ENCODE assay signal across 8 cellular contexts in the genomic region with DNA sequence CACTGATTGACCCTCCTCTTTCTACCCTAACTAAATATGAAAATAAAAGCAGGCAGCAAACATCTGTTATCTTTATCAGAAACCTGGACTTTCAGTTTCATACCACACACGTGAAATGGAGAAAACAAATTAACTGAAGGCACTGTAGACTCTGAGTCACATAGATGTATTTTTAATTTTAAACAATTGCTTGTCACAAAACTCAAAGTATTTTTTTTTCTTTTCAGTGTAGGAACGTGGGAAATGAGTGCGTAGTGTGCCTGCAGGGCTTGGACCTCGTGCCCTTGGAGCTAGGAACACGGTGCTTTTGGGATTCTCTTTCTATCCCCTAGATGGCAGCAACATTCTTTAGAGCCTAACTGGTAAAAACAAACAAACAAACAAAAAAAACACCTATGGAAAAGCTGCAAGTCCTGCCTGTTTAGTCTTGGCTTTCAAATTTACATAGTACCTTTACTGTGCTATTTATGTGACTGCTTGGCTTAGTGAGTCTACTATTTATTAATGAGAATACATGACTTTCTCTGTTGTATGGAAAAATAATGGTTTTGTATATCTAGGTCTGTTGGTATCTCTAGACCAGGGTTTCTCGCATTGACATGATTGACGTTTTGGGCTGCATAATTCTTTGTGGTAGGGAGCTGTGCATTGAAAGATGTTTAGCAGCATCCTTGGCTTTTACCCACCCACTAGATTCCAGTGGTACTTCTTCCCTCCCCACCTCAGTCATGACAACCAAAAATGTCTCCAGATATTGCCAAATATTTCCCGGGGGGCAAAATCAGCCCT. TPM values are rescaled to one million over a fixed set of nuclear protein-coding genes. Genes with fewer than 3 reads are reported as not detected.
A peak's percentile ranks its signal among the peaks of the same experiment; 100 is the strongest.
DNase-seq lines count a peak whose midpoint lies in the region; ATAC-seq, FAIRE-seq and TF ChIP-seq lines count a peak whose summit lies in the region.

No MANE protein-coding gene starts in this region.

- H3K4me3 ChIP-seq in GM12864 (ENCODE audit: low read depth, low read length) = peak overlapping the region; percentile 34
- no peak overlapping the region for H3K4me3 ChIP-seq in HCT116 (replicated peaks in 1 of 2; ENCODE audit: low read depth in 1 of 2, low read length in 2 of 2)
- H3K4me3 ChIP-seq in parathyroid adenoma (ENCODE audit: low read depth, low read length) = peak overlapping the region; percentile 11

- no peak overlapping the region for H3K27ac Mint-ChIP-seq in WTC11

- TF ChIP-seq POLR2A in HCT116 (IDR thresholded peaks at IDR 0.05; ENCODE audit: borderline replicate concordance, extremely low read depth, insufficient read depth, insufficient read length) = no peak

- H3K9me3 Mint-ChIP-seq in WTC11 = peaks cover 4% of the 10 kb centered on the region

- FAIRE-seq in frontal cortex (lab: Jason Lieb, UNC) = no peak

- peak overlapping the region; percentile 67 for H2AFZ ChIP-seq in HCT116 (ENCODE audit: low read depth, low read length, poor library complexity, severe bottlenecking)
- H2AFZ ChIP-seq in parathyroid adenoma = peak overlapping the region; percentile 31

- intact Hi-C loops in HCT116 (cut with micrococcal nuclease) = loop anchor here (1.0 to 5.0 kb wide), 4 partner anchors 268 to 961 kb away; a partner anchor contains a TSS

- no peak overlapping the region for H3K27ac ChIP-seq in HCT116 (ENCODE audit: low read depth, low read length)
- H3K27ac ChIP-seq in parathyroid adenoma = no peak overlapping the region

- H3K4me1 ChIP-seq in HCT116 (ENCODE audit: control insufficient read depth in 1 of 2, insufficient read depth in 2 of 2, low read length in 2 of 2) (peaks cover 22 to 43% of the 10 kb centered on the region in 2 experiments), parathyroid adenoma (no peaks in the 10 kb centered on the region)

- H4K20me1 ChIP-seq in HCT116 (ENCODE audit: insufficient read depth) = no peaks in the 10 kb centered on the region

- RAD21 ChIA-PET in HCT116 (lab: Charles Lee; ENCODE audit: low non-redundant PET in 1 of 2, low total read pairs in 2 of 2, uncharacterized antibody in 2 of 2, unreplicated experiment in 2 of 2) = interaction anchor here (0.7 to 2.5 kb wide), 9 partner anchors 201 to 1351 kb away, joined by 3 to 9 read pairs (median 3); a partner anchor contains a TSS

- H3K27me3 ChIP-seq in HCT116 (ENCODE audit: insufficient read depth, low read length) (no peaks in the 10 kb centered on the region), parathyroid adenoma (ENCODE audit: control insufficient read depth, insufficient read depth, low read length) (no peaks in the 10 kb centered on the region)

- H3K36me3 ChIP-seq in HCT116 (ENCODE audit: control insufficient read depth in 1 of 2, insufficient read depth in 2 of 2, low read length in 2 of 2) (no peaks in the 10 kb centered on the region), parathyroid adenoma (ENCODE audit: control insufficient read depth, insufficient read depth, low read length) (no peaks in the 10 kb centered on the region)

- ATAC-seq in HCT116 (peak; percentile 33), WTC11 (peak; percentile 89)

- POLR2A ChIA-PET in HCT116 (lab: Charles Lee) (interaction anchor here (0.9 to 1.7 kb wide), 5 partner anchors 151 to 961 kb away, joined by 3 to 5 read pairs (median 3); a partner anchor contains a TSS), WTC11 (lab: Charles Lee) (no interaction called here)

- BruUV-seq in HCT116 (replicated peaks; lab: Mats Ljungman, UMichigan) = no TSS peak

- peaks cover 17% of the 10 kb centered on the region for H3K4me1 Mint-ChIP-seq in WTC11

- no peaks in the 10 kb centered on the region for H3K36me3 Mint-ChIP-seq in WTC11

- H3K27me3 Mint-ChIP-seq in WTC11 (ENCODE audit: low read depth) = peaks cover 3% of the 10 kb centered on the region; the same call in 1 of the 2 replicates

- H3K9me3 ChIP-seq in HCT116 (ENCODE audit: control insufficient read depth in 1 of 2, insufficient read depth in 1 of 2, low read depth in 1 of 2, low read length in 2 of 2) (no peaks in the 10 kb centered on the region), parathyroid adenoma (ENCODE audit: control insufficient read depth, low read length) (no peaks in the 10 kb centered on the region)

- H3K9me2 ChIP-seq in HCT116 (ENCODE audit: insufficient read depth) = no peaks in the 10 kb centered on the region

- H3K79me2 ChIP-seq in HCT116 (ENCODE audit: insufficient read depth, low read length) = no peaks in the 10 kb centered on the region
- H3K79me2 ChIP-seq in parathyroid adenoma = no peaks in the 10 kb centered on the region

- H3K4me2 ChIP-seq in HCT116 (ENCODE audit: low read length) = peak overlapping the region; percentile 34
- H3K4me2 ChIP-seq in parathyroid adenoma (ENCODE audit: low read length) = peak overlapping the region; percentile 54

- TF ChIP-seq CTCF in GM12864 (IDR thresholded peaks at IDR 0.05; ENCODE audit: low read depth, low read length, missing control alignments) = peak; percentile 74
- TF ChIP-seq CTCF in HCT116 (IDR thresholded peaks at IDR 0.05 in 2 of 3, conservative IDR thresholded peaks at IDR 0.05 in 1 of 3; ENCODE audit: borderline replicate concordance in 1 of 3, insufficient read depth in 1 of 3, low read depth in 2 of 3, low read length in 2 of 3) = peak; percentile 61 to 85 (median 63); a peak in 5 of 6 replicates
- peak; percentile 33; the same call in 1 of the 2 replicates for TF ChIP-seq CTCF in WTC11 (IDR thresholded peaks at IDR 0.05)
- peak; percentile 33 for TF ChIP-seq CTCF in parathyroid adenoma (IDR thresholded peaks at IDR 0.05)

- CTCF ChIA-PET in HCT116 (lab: Charles Lee) (interaction anchor here (0.6 to 3.2 kb wide), 18 partner anchors 11 to 962 kb away, joined by 3 to 50 read pairs (median 4); a partner anchor contains a TSS), WTC11 (lab: Charles Lee) (interaction anchor here (0.5 to 3.1 kb wide), 24 partner anchors 8 to 1351 kb away, joined by 3 to 37 read pairs (median 4); a partner anchor contains a TSS)

- peak; percentile 93 for TF ChIP-seq RAD21 in HCT116 (IDR thresholded peaks at IDR 0.05; ENCODE audit: low read depth)

- no peak overlapping the region for H3K4me3 Mint-ChIP-seq in WTC11

- DNase-seq in Ammon's horn (ENCODE audit: low spot score) (peak; percentile 82), GM12864 (ENCODE audit: low read depth) (peak; percentile 10), HCT116 (ENCODE audit: low read depth, low spot score) (peak; percentile 62), LoVo (ENCODE audit: low spot score) (peak; percentile 77), WTC11 (ENCODE audit: low spot score) (peak; percentile 29), frontal cortex (ENCODE audit: low spot score in 2 of 2) (peak; percentile 6 to 24), GOT3 (lab: John Stamatoyannopoulos, UW) (no peak)

- H3K9ac ChIP-seq in HCT116 (ENCODE audit: low read length) (no peak overlapping the region; the same call in 1 of the 2 replicates), parathyroid adenoma (no peak overlapping the region)

TF ChIP-seq in HCT116, 20 proteins besides CTCF, POLR2A, EP300 and RAD21:
- TF ChIP-seq CBX3 (IDR thresholded peaks at IDR 0.05; ENCODE audit: low read depth) (peak; percentile 69; the same call in 1 of the 2 replicates), SP1 (IDR thresholded peaks at IDR 0.05; ENCODE audit: low read depth) (no peak; the same call in 1 of the 2 replicates)
- TF ChIP-seq, protein P1, sequence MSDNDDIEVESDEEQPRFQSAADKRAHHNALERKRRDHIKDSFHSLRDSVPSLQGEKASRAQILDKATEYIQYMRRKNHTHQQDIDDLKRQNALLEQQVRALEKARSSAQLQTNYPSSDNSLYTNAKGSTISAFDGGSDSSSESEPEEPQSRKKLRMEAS (IDR thresholded peaks at IDR 0.05) = peak; percentile 94
TF ChIP-seq in HCT116: peak in this region for 2.

TF ChIP-seq in WTC11, 78 proteins besides CTCF, POLR2A, EP300 and RAD21 (continues in another document):
- TF ChIP-seq NFYB (CRISPR knock-in tag; conservative IDR thresholded peaks at IDR 0.05; ENCODE audit: low read depth) (no peak), JUN (CRISPR knock-in tag; IDR thresholded peaks at IDR 0.05) (no peak), FOXP1 (CRISPR knock-in tag; IDR thresholded peaks at IDR 0.05; ENCODE audit: borderline replicate concordance) (no peak), SOX15 (CRISPR knock-in tag; IDR thresholded peaks at IDR 0.05) (no peak), CREM (CRISPR knock-in tag; IDR thresholded peaks at IDR 0.05) (no peak), ZNF219 (CRISPR knock-in tag; IDR thresholded peaks at IDR 0.05; ENCODE audit: borderline replicate concordance) (no peak), GABPB1 (CRISPR knock-in tag; IDR thresholded peaks at IDR 0.05) (no peak), ZNF263 (CRISPR knock-in tag; IDR thresholded peaks at IDR 0.05; ENCODE audit: low read depth) (no peak)
- TF ChIP-seq, protein P2, sequence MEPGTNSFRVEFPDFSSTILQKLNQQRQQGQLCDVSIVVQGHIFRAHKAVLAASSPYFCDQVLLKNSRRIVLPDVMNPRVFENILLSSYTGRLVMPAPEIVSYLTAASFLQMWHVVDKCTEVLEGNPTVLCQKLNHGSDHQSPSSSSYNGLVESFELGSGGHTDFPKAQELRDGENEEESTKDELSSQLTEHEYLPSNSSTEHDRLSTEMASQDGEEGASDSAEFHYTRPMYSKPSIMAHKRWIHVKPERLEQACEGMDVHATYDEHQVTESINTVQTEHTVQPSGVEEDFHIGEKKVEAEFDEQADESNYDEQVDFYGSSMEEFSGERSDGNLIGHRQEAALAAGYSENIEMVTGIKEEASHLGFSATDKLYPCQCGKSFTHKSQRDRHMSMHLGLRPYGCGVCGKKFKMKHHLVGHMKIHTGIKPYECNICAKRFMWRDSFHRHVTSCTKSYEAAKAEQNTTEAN (CRISPR knock-in tag; IDR thresholded peaks at IDR 0.05) = no peak
- TF ChIP-seq, protein P3, sequence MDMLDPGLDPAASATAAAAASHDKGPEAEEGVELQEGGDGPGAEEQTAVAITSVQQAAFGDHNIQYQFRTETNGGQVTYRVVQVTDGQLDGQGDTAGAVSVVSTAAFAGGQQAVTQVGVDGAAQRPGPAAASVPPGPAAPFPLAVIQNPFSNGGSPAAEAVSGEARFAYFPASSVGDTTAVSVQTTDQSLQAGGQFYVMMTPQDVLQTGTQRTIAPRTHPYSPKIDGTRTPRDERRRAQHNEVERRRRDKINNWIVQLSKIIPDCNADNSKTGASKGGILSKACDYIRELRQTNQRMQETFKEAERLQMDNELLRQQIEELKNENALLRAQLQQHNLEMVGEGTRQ (CRISPR knock-in tag; IDR thresholded peaks at IDR 0.05) = no peak

RNA-seq across cellular contexts. Expression of a gene that starts 16.8 kb away (rescaled TPM):
- total RNA-seq in HCT116 (2021; ENCODE audit: unreplicated experiment) (0.07 TPM), WTC11 (2021) (not detected in 3 replicates), frontal cortex (not detected)
- 0.03 TPM in 1 of 2 replicates, not detected in the other for polyA plus RNA-seq in HCT116 (2012)

Comparison
In these comparisons a context has a peak if more than half of its experiments do, and no peak if none do; other contexts are left out.
1. H3K4me3 ChIP-seq: peak in GM12864 (single experiment) and parathyroid adenoma (single experiment); none in HCT116 (0 of 2).
2. Peak in every context shown above with its lines, with median percentiles within 50 percentile points of each other: CTCF ChIP-seq.